ENCODE assay signal across 8 cellular contexts in the genomic region with DNA sequence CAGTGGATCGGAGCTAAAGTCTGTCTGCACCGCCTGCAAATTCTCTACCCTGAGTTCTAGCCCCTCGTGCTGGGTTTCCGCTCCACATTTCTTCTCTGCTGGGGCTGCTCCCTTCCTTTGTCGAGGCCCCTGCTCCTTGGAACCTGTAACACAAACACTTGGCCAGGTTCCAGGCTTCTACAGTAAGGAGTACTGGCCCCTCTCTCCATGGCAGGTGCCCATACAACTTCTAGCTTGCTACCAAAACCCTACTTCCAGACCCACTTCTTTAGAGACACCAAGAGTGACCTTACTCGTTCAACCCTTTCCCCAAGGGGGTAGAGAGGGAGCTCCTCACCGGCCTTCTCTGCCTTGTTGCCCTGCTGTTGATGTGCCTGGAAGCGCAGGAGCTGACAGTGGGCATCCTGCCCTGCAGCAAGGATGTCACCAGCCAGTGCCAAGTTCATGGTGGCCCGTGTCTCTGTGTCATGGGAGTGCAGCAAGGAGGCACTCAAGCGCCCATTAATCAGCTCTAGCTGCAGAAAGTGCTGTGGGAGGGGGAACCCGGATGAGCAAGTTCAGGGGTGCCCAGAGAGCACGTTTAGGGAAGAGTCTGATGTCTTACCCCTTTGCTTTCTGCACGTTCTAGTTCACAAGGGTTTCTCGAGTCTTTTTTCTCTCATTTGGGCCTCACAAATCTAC. TPM values are rescaled to one million over a fixed set of nuclear protein-coding genes. Genes with fewer than 3 reads are reported as not detected.
DNase-seq lines count a peak whose midpoint lies in the region; ATAC-seq, FAIRE-seq and TF ChIP-seq lines count a peak whose summit lies in the region.

No MANE protein-coding gene starts in this region.

- no peaks in the 10 kb centered on the region for H3K9me3 Mint-ChIP-seq in mesothelial cell of epicardium

- H3K27me3 ChIP-seq in BLaER1, result no peaks in the 10 kb centered on the region
- H3K27me3 ChIP-seq in bronchial epithelial cell (ENCODE audit: control insufficient read depth, insufficient read depth, low read length), result peaks cover 2% of the 10 kb centered on the region
- H3K27me3 ChIP-seq in upper lobe of left lung, result no peaks in the 10 kb centered on the region

- no peak for ATAC-seq in upper lobe of left lung (ENCODE audit: low FRiP score in 2 of 2)

- FAIRE-seq in bronchial epithelial cell (lab: Jason Lieb, UNC), result no peak

- H3K4me1 ChIP-seq in BLaER1 (peaks cover 29% of the 10 kb centered on the region), upper lobe of left lung (peaks cover 9 to 22% (median 13%) of the 10 kb centered on the region in 4 donors)

- no peaks in the 10 kb centered on the region for H3K27me3 Mint-ChIP-seq in mesothelial cell of epicardium (ENCODE audit: low read depth)

- H3K9me3 ChIP-seq in BLaER1 (no peaks in the 10 kb centered on the region), upper lobe of left lung (no peaks in the 10 kb centered on the region)

- TF ChIP-seq POLR2A in NB4 (IDR thresholded peaks at IDR 0.05; ENCODE audit: extremely low read depth, insufficient read length) (no peak), upper lobe of left lung (IDR thresholded peaks at IDR 0.05) (no peak)

- WGBS in upper lobe of left lung, 2 donors, result 44 to 46% methylated on average over 10 to 14 of the region's 14 CpGs

- DNase-seq in NB4 (ENCODE audit: low read depth) (no peak), bronchial epithelial cell (ENCODE audit: low read depth) (no peak), mesothelial cell of epicardium (ENCODE audit: low spot score in 2 of 2, unreplicated experiment in 2 of 2) (no peak), upper lobe of left lung (no peak), NCI-H526 (lab: John Stamatoyannopoulos, UW) (no peak), cortex of kidney (lab: John Stamatoyannopoulos, UW) (no peak), NCI-H1417 (lab: John Stamatoyannopoulos, UW) (no peak)

- H4K20me1 ChIP-seq in BLaER1, result peaks cover 55% of the 10 kb centered on the region

- peak overlapping the region; percentile 90 for H3K4me3 Mint-ChIP-seq in mesothelial cell of epicardium

- peaks cover 9% of the 10 kb centered on the region for H3K36me3 Mint-ChIP-seq in mesothelial cell of epicardium

- H3K36me3 ChIP-seq in BLaER1 (peaks cover 49% of the 10 kb centered on the region), bronchial epithelial cell (ENCODE audit: control insufficient read depth, insufficient read depth, low read length) (peaks cover 14% of the 10 kb centered on the region), upper lobe of left lung (peaks cover 0 to 36% (median 28%) of the 10 kb centered on the region in 4 donors)

- peak overlapping the region; percentile 95 for H3K9ac ChIP-seq in BLaER1

- H3K4me1 Mint-ChIP-seq in mesothelial cell of epicardium, result peaks cover 12% of the 10 kb centered on the region

- H3K27ac Mint-ChIP-seq in mesothelial cell of epicardium, result peak overlapping the region; percentile 91

- no peak for TF ChIP-seq EP300 in upper lobe of left lung (IDR thresholded peaks at IDR 0.05)

- H3K4me3 ChIP-seq in BLaER1, result peak overlapping the region; percentile 98
- H3K4me3 ChIP-seq in NB4 (ENCODE audit: low read depth, low read length), result peak overlapping the region; percentile 87
- H3K4me3 ChIP-seq in bronchial epithelial cell (ENCODE audit: low read depth, low read length), result peak overlapping the region; percentile 88
- H3K4me3 ChIP-seq in upper lobe of left lung, result peak overlapping the region; percentile 86 to 100 (median 92)

- TF ChIP-seq CTCF in NB4 (IDR thresholded peaks at IDR 0.05; ENCODE audit: low read depth, low read length), result no peak
- no peak for TF ChIP-seq CTCF in bronchial epithelial cell (IDR thresholded peaks at IDR 0.05; ENCODE audit: insufficient read depth, low read length, severe bottlenecking)
- TF ChIP-seq CTCF in mesothelial cell of epicardium (IDR thresholded peaks at IDR 0.05; ENCODE audit: unreplicated experiment), result no peak
- TF ChIP-seq CTCF in upper lobe of left lung (IDR thresholded peaks at IDR 0.05), result no peak

- H3K27ac ChIP-seq in BLaER1, result peak overlapping the region; percentile 89
- peak overlapping the region in 3 of 4 donors; percentile 85 to 96 (median 93) for H3K27ac ChIP-seq in upper lobe of left lung

- H3K4me2 ChIP-seq in BLaER1, result peak overlapping the region; percentile 97

RNA-seq across cellular contexts. Expression of gene PREB, which starts 1.1 kb away (rescaled TPM):
- total RNA-seq in bronchial epithelial cell (46.1 and 69.3 TPM in 2 replicates), mesothelial cell of epicardium (38.9 to 42.5 TPM (median 41.6 TPM) in 3 replicates), upper lobe of left lung (100 to 1,000 TPM in 1 of 6 donors, 10 to 100 TPM in 5; 45.7 to 102 (median 66.0) TPM)

RNA-seq across cellular contexts. Expression of gene PRR30, which starts 5.9 kb away (rescaled TPM):
- total RNA-seq in bronchial epithelial cell, result not detected in 2 replicates
- not detected in 3 replicates for total RNA-seq in mesothelial cell of epicardium
- not detected for total RNA-seq in upper lobe of left lung

RNA-seq across cellular contexts. Expression of gene ABHD1, which starts 9.7 kb away (rescaled TPM):
- total RNA-seq in bronchial epithelial cell (not detected in 2 replicates), mesothelial cell of epicardium (0.95 to 1.5 TPM (median 0.99 TPM) in 3 replicates), upper lobe of left lung (under 1 TPM in 3 of 6 donors, not detected in 3; 0.10 to 0.30 (median 0.11) TPM)

RNA-seq across cellular contexts. Expression of gene CGREF1, which starts 14.4 kb away (rescaled TPM):
- total RNA-seq in bronchial epithelial cell (0.26 and 0.53 TPM in 2 replicates), mesothelial cell of epicardium (1.5 to 3.0 TPM (median 1.8 TPM) in 3 replicates), upper lobe of left lung (1 to 10 TPM in 2 of 6 donors, under 1 TPM in 1, not detected in 3; 0.79 to 1.2 (median 1.0) TPM)

RNA-seq across cellular contexts. Expression of gene TCF23, which starts 15.5 kb away (rescaled TPM):
- total RNA-seq in bronchial epithelial cell (under 0.01 TPM in 1 of 2 replicates, not detected in the other), mesothelial cell of epicardium (0.04 TPM in 1 of 3 replicates, not detected in the others), upper lobe of left lung (under 1 TPM in 2 of 6 donors, not detected in 4; 0.13 to 0.20 TPM)
